20 cellular contexts compared by ENCODE assay signal in genomic region chr12:2378835-2379330, GRCh38.
A peak's percentile ranks its signal among the peaks of the same experiment; 100 is the strongest.
DNase-seq lines count a peak whose midpoint lies in the region; ATAC-seq, FAIRE-seq and TF ChIP-seq lines count a peak whose summit lies in the region.
"Had no signal": no experiment of that assay in that cellular context is flagged by ENCODE, and none has a peak within 500 bp of the region (broad histone marks: within the 10 kb centered on the region; RNA-seq: fewer than 3 reads in every experiment).

No MANE protein-coding gene starts in this region.

- no peak overlapping the region for H3K9ac ChIP-seq in astrocyte (ENCODE audit: low read length)
- H3K9ac ChIP-seq: parathyroid adenoma had no signal

- H3K4me2 ChIP-seq in astrocyte (ENCODE audit: low read length): no peak overlapping the region

- peaks cover 35% of the 10 kb centered on the region for H3K27me3 Mint-ChIP-seq in astrocyte (ENCODE audit: low read depth, unreplicated experiment)

- TF ChIP-seq EP300 in transverse colon (IDR thresholded peaks at IDR 0.05; ENCODE audit: low read depth): no peak

- H3K27ac ChIP-seq in astrocyte (ENCODE audit: low read depth, low read length) (no peak overlapping the region), transverse colon (peak overlapping the region; percentile 31 to 66 (median 51))
- H3K27ac ChIP-seq: parathyroid adenoma had no signal

- H3K9me3 ChIP-seq in astrocyte (ENCODE audit: insufficient read depth, low read depth, low read length) (no peaks in the 10 kb centered on the region), transverse colon (no peaks in the 10 kb centered on the region)
- H3K9me3 ChIP-seq: gastroesophageal sphincter, mucosa of descending colon had no signal

- H3K79me2 ChIP-seq in astrocyte (ENCODE audit: insufficient read depth, low read length): no peaks in the 10 kb centered on the region
- H3K79me2 ChIP-seq: parathyroid adenoma had no signal

- H3K27me3 ChIP-seq in astrocyte (ENCODE audit: insufficient read depth, low read length) (no peaks in the 10 kb centered on the region), transverse colon (no peaks in the 10 kb centered on the region)
- H3K27me3 ChIP-seq: gastroesophageal sphincter had no signal

- peaks cover 3% of the 10 kb centered on the region for H3K9me3 Mint-ChIP-seq in astrocyte (ENCODE audit: unreplicated experiment)

- H3K4me3 ChIP-seq in astrocyte (ENCODE audit: insufficient read depth, low read depth, low read length) (no peak overlapping the region), transverse colon (no peak overlapping the region)
- H3K4me3 ChIP-seq: gastroesophageal sphincter, mucosa of descending colon had no signal

- no peak overlapping the region for H3K4me3 Mint-ChIP-seq in astrocyte (ENCODE audit: unreplicated experiment)

- H2AFZ ChIP-seq in astrocyte (ENCODE audit: low read depth, low read length): no peak overlapping the region
- H2AFZ ChIP-seq: parathyroid adenoma had no signal

- H3K36me3 Mint-ChIP-seq in astrocyte (ENCODE audit: low read depth, unreplicated experiment): peaks cover 2% of the 10 kb centered on the region

- no peak for FAIRE-seq in astrocyte (lab: Jason Lieb, UNC)
- FAIRE-seq: endothelial cell of umbilical vein, HTR-8/SVneo had no signal

- WGBS in transverse colon (ENCODE audit: low coverage in 1 of 2), 2 donors: 56 to 67% methylated on average over 7 of the region's 7 CpGs

- ATAC-seq in Right ventricle myocardium inferior (peak; percentile 42), GM21723 (IDR thresholded peaks at IDR 0.05; ENCODE audit: unreplicated experiment) (peak; percentile 55)
- ATAC-seq: gastroesophageal sphincter, mucosa of descending colon, PC-3 had no signal

- H3K27ac Mint-ChIP-seq in astrocyte (ENCODE audit: unreplicated experiment): peak overlapping the region; percentile 63

- H3K4me1 Mint-ChIP-seq in astrocyte (ENCODE audit: low read depth, unreplicated experiment): peaks cover 9% of the 10 kb centered on the region

- no peaks in the 10 kb centered on the region for H4K20me1 ChIP-seq in astrocyte (ENCODE audit: insufficient read depth, low read length)

- H3K4me1 ChIP-seq in astrocyte (ENCODE audit: insufficient read depth, low read length) (peaks cover 3% of the 10 kb centered on the region), transverse colon (peaks cover 15 to 27% (median 19%) of the 10 kb centered on the region in 4 donors)
- H3K4me1 ChIP-seq: parathyroid adenoma had no signal

- DNase-seq in Right ventricle myocardium inferior (ENCODE audit: missing footprints) (no peak), cardiac septum (ENCODE audit: low spot score) (no peak), astrocyte (ENCODE audit: low read depth) (no peak), transverse colon (no peak), hippocampal formation (lab: John Stamatoyannopoulos, UW) (no peak), NCI-H2081 (lab: John Stamatoyannopoulos, UW) (no peak), NCI-H146 (lab: John Stamatoyannopoulos, UW) (no peak)
- DNase-seq: activated CD4-positive, CD25-positive, alpha-beta regulatory T cell; activated T-cell treated with anti-CD3 and anti-CD28 coated beads, Interleukin-2, amount 50 U/mL, for 1 hour; Calu3; cerebellar nuclear complex; islet precursor cell; mucosa of descending colon; PC-3; SW 1271 had no signal

- in situ Hi-C loops in transverse colon (cut with MboI; ENCODE audit: low pct_ligation_motif_present in 1 of 4, low pct_unique_long_range_greater_than_20kb in 1 of 4, low sequenced_read_pairs in 3 of 4): loop anchor here in 1 of 4 donors (25.0 kb wide), 1 partner anchor 317 kb away; the partner anchor contains the start of gene CACNA1C

- TF ChIP-seq CTCF in astrocyte (IDR thresholded peaks at IDR 0.05; ENCODE audit: insufficient read depth, low read depth, low read length): no peak
- TF ChIP-seq CTCF in transverse colon (IDR thresholded peaks at IDR 0.05): no peak

- intact Hi-C loops in Right ventricle myocardium inferior (cut with DNase I): no loop called here
- intact Hi-C loops in cardiac septum (cut with DNase I): no loop called here
- intact Hi-C loops in transverse colon (cut with DNase I; ENCODE audit: low total_unique reads): no loop called here

- no peak for TF ChIP-seq POLR2A in transverse colon (IDR thresholded peaks at IDR 0.05)

- H3K36me3 ChIP-seq in astrocyte (ENCODE audit: insufficient read depth, low read length) (no peaks in the 10 kb centered on the region), transverse colon (no peaks in the 10 kb centered on the region)
- H3K36me3 ChIP-seq: gastroesophageal sphincter had no signal
